7 cellular contexts compared by ENCODE assay signal in genomic region chrX:41115104-41115425, GRCh38. TPM values are rescaled to one million over a fixed set of nuclear protein-coding genes. Genes with fewer than 3 reads are reported as not detected.
DNase-seq lines count a peak whose midpoint lies in the region; ATAC-seq, FAIRE-seq and TF ChIP-seq lines count a peak whose summit lies in the region.
"Not testable (repeated sequence)": the region's sequence is repeated elsewhere in the genome, so short reads cannot be mapped to it uniquely, and the experiment has no call there.

No MANE protein-coding gene starts in this region.

- not testable (repeated sequence) for H3K9me3 ChIP-seq in Loucy (ENCODE audit: insufficient read depth, low read depth, low read length); hepatocyte (ENCODE audit: low read depth); pancreas

- not testable (repeated sequence) for H3K4me3 Mint-ChIP-seq in activated CD8-positive, alpha-beta memory T cell treated with anti-CD3 and anti-CD28 coated beads, Interleukin-2, amount 10 ng/mL, durations not matched to agents 7 days and 5 days

- H3K27me3 ChIP-seq in Loucy (ENCODE audit: insufficient read depth, low read length, poor library complexity, severe bottlenecking); hepatocyte; pancreas: not testable (repeated sequence)

- H3K4me2 ChIP-seq in Loucy (ENCODE audit: low read depth, low read length, poor library complexity, severe bottlenecking); hepatocyte: not testable (repeated sequence)

- H3K36me3 ChIP-seq in Loucy (ENCODE audit: insufficient read depth, low read length); hepatocyte (replicated peaks; ENCODE audit: insufficient read depth, low read depth); pancreas: not testable (repeated sequence)

- H3K79me2 ChIP-seq in Loucy (ENCODE audit: insufficient read depth, low read length) (peaks cover 91% of the 10 kb centered on the region), hepatocyte (peaks cover 97% of the 10 kb centered on the region)

- peaks cover 62% of the 10 kb centered on the region for H3K4me1 Mint-ChIP-seq in activated CD8-positive, alpha-beta memory T cell treated with anti-CD3 and anti-CD28 coated beads, Interleukin-2, amount 10 ng/mL, durations not matched to agents 7 days and 5 days

- intact Hi-C loops in pancreas (cut with DNase I), result loop anchor here in 1 of 3 donors (10.0 kb wide), 1 partner anchor 240 kb away; no protein-coding TSS in a partner anchor

- not testable (repeated sequence) for H3K27ac Mint-ChIP-seq in activated CD8-positive, alpha-beta memory T cell treated with anti-CD3 and anti-CD28 coated beads, Interleukin-2, amount 10 ng/mL, durations not matched to agents 7 days and 5 days

- not testable (repeated sequence) for H3F3A ChIP-seq in Loucy (ENCODE audit: low read depth)

- not testable (repeated sequence) for H3K27me3 Mint-ChIP-seq in activated CD8-positive, alpha-beta memory T cell treated with anti-CD3 and anti-CD28 coated beads, Interleukin-2, amount 10 ng/mL, durations not matched to agents 7 days and 5 days

- H3K4me3 ChIP-seq in Loucy (ENCODE audit: low read length, poor library complexity, severe bottlenecking); coronary artery; hepatocyte; pancreas: not testable (repeated sequence)

- H2AFZ ChIP-seq in Loucy (ENCODE audit: low read length); hepatocyte: not testable (repeated sequence)

- not testable (repeated sequence) for H3K36me3 Mint-ChIP-seq in activated CD8-positive, alpha-beta memory T cell treated with anti-CD3 and anti-CD28 coated beads, Interleukin-2, amount 10 ng/mL, durations not matched to agents 7 days and 5 days

- H3K27ac ChIP-seq in coronary artery, hepatocyte, pancreas: not testable (repeated sequence)

- H3K9me3 Mint-ChIP-seq in activated CD8-positive, alpha-beta memory T cell treated with anti-CD3 and anti-CD28 coated beads, Interleukin-2, amount 10 ng/mL, durations not matched to agents 7 days and 5 days (ENCODE audit: low read depth), result not testable (repeated sequence)

- H3K4me1 ChIP-seq in Loucy (ENCODE audit: insufficient read depth, low read length, poor library complexity, severe bottlenecking) (peaks cover 14% of the 10 kb centered on the region), pancreas (peaks cover 0 to 12% (median 10%) of the 10 kb centered on the region in 3 donors)
- not testable (repeated sequence) for H3K4me1 ChIP-seq in hepatocyte (ENCODE audit: insufficient read depth)

- not testable (repeated sequence) for H3K9me2 ChIP-seq in Loucy (replicated peaks; ENCODE audit: low read depth, low read length); hepatocyte (replicated peaks; ENCODE audit: insufficient read depth)

- TF ChIP-seq CTCF in Loucy (conservative IDR thresholded peaks at IDR 0.05; ENCODE audit: low read length), result peak; percentile 54
- peak; percentile 63 for TF ChIP-seq CTCF in coronary artery (IDR thresholded peaks at IDR 0.05)
- peak; percentile 83 for TF ChIP-seq CTCF in hepatocyte (IDR thresholded peaks at IDR 0.05; ENCODE audit: poor library complexity)
- peak; percentile 83 to 89 (median 84) for TF ChIP-seq CTCF in pancreas (IDR thresholded peaks at IDR 0.05)

- not testable (repeated sequence) for H3K9ac ChIP-seq in Loucy (ENCODE audit: low read depth, low read length, poor library complexity, severe bottlenecking)

- CTCF ChIA-PET in activated CD8-positive, alpha-beta memory T cell treated with anti-CD3 and anti-CD28 coated beads, Interleukin-2, amount 10 ng/mL, durations not matched to agents 7 days and 5 days (lab: Charles Lee), result interaction anchor here (0.7 to 2.9 kb wide), 23 partner anchors 9 to 571 kb away, joined by 3 to 19 read pairs (median 4); partner anchors contain the start of genes MED14 and USP9X

- 19% methylated on average over 4 of the region's 4 CpGs for WGBS in hepatocyte (ENCODE audit: low lambda C conversion rate, missing lambda C conversion rate)
- WGBS in pancreas, 2 donors, result 1 to 2% methylated on average over 4 of the region's 4 CpGs

- FAIRE-seq in pancreas (lab: Jason Lieb, UNC), result peak; percentile 70

- H4K20me1 ChIP-seq in Loucy (ENCODE audit: insufficient read depth, low read length, poor library complexity, severe bottlenecking), result peaks cover 65% of the 10 kb centered on the region
- H4K20me1 ChIP-seq in hepatocyte (ENCODE audit: insufficient read depth, poor library complexity, severe bottlenecking), result peaks cover 89% of the 10 kb centered on the region

- DNase-seq in GM03348 (ENCODE audit: low spot score) (peak; percentile 14), OCI-M1 (lab: John Stamatoyannopoulos, UW) (peak; percentile 56), hepatocyte (ENCODE audit: low spot score) (peak; percentile 38)
- DNase-seq in activated CD8-positive, alpha-beta memory T cell treated with anti-CD3 and anti-CD28 coated beads, Interleukin-2, amount 10 ng/mL, durations not matched to agents 7 days and 5 days, result peak; percentile 41
- DNase-seq in coronary artery (ENCODE audit: low spot score); pancreas: not testable (repeated sequence)

- ATAC-seq in activated CD8-positive, alpha-beta memory T cell treated with anti-CD3 and anti-CD28 coated beads, Interleukin-2, amount 10 ng/mL, durations not matched to agents 7 days and 5 days, result peak; percentile 12
- ATAC-seq in pancreas, result peak; percentile 51 to 82 (median 73)

RNA-seq across cellular contexts. Expression of gene USP9X, which starts 29.8 kb away (rescaled TPM):
- total RNA-seq in activated CD8-positive, alpha-beta memory T cell treated with anti-CD3 and anti-CD28 coated beads, Interleukin-2, amount 10 ng/mL, durations not matched to agents 7 days and 5 days, result 10 to 100 TPM; 44.9 to 47.3 TPM
- 93.9 and 114 TPM in 2 replicates for total RNA-seq in hepatocyte
- 23.8 and 26.6 TPM in 2 replicates for polyA plus RNA-seq in hepatocyte
- 10 to 100 TPM; 29.4 to 55.2 (median 32.2) TPM for total RNA-seq in pancreas
- polyA plus RNA-seq in pancreas, result 10 to 100 TPM in 1 of 2 donors, 1 to 10 TPM in 1; 6.3 to 13.5 TPM
